Comparison of ENCODE assay signal across 18 cellular contexts in the genomic region with DNA sequence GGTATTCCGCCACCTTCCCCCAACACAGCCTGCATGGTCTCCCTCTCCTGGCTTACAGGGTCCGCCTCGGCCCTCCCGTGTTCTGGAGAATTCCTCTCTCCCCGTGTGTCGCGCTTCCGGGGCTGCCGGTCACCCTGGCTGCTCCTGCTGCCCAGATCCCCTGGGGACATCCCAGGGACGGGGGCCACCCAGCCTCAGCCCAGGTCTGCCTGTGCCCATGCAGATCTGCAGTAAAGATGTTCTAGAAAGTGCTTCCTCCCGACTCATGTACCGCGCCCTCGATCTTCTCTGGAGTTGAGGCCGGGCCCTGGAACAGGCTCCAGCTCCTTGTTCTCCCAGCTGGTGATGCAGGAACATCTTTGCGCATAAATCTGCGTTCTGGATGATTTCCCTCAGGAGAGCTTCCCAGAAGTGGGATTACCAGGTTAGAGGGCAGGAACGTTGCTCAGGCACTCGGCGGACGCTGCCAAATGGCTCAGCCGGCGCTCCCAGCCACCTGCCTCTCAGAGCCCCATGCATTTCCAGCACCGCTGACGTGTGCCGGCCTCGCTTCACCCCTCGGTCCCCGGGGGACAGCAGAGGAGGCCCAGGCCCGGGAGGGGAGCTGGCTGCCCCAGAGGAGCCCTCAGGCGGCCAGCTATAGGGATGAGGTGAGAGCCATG. TPM values are rescaled to one million over a fixed set of nuclear protein-coding genes. Genes with fewer than 3 reads are reported as not detected.
DNase-seq lines count a peak whose midpoint lies in the region; ATAC-seq and TF ChIP-seq lines count a peak whose summit lies in the region.
"Had no signal": no experiment of that assay in that cellular context is flagged by ENCODE, and none has a peak within 500 bp of the region (broad histone marks: within the 10 kb centered on the region; RNA-seq: fewer than 3 reads in every experiment).

No MANE protein-coding gene starts in this region.

- intact Hi-C loops in natural killer cell (cut with micrococcal nuclease) = no loop called here
- intact Hi-C loops in lower leg skin (cut with DNase I; ENCODE audit: low total_unique reads) = no loop called here
- intact Hi-C loops in prostate gland (cut with DNase I) = no loop called here
- intact Hi-C loops in dorsolateral prefrontal cortex (cut with DNase I) = no loop called here

- no peaks in the 10 kb centered on the region for H3K4me1 ChIP-seq in prostate gland (replicated peaks)
- H3K4me1 ChIP-seq: foreskin keratinocyte, upper lobe of right lung had no signal

- no peak overlapping the region for H3K27ac Mint-ChIP-seq in natural killer cell treated with Interleukin-12 subunit alpha and Interleukin-12 subunit beta and Interleukin-15 and Interleukin-18, amount 100 ng/mL, for 72 hours
- peak overlapping the region in 1 of 2 donors; percentile 70 for H3K27ac Mint-ChIP-seq in natural killer cell
- H3K27ac Mint-ChIP-seq in nephron progenitor cell = peak overlapping the region; percentile 93
- H3K27ac Mint-ChIP-seq: activated CD4-positive, alpha-beta memory T cell treated with anti-CD3 and anti-CD28 coated beads for 36 hours; activated T-cell treated with anti-CD3 and anti-CD28 coated beads, Interleukin-2, amount 50 U/mL, for 72 hours had no signal

- DNase-seq in natural killer cell treated with Interleukin-12 subunit alpha and Interleukin-12 subunit beta and Interleukin-15 and Interleukin-18, amount 100 ng/mL, for 72 hours (ENCODE audit: low spot score) = peak; percentile 35
- DNase-seq in natural killer cell = no peak
- DNase-seq in SHP77 treated with DMSO at 0.1 percent for 48 hours (lab: John Stamatoyannopoulos, UW) = peak; percentile 26
- no peak for DNase-seq in nephron progenitor cell
- no peak for DNase-seq in lower leg skin (ENCODE audit: low spot score in 2 of 2)
- DNase-seq in prostate gland (ENCODE audit: low spot score) = no peak
- no peak for DNase-seq in dorsolateral prefrontal cortex
- DNase-seq: activated CD4-positive, alpha-beta memory T cell treated with anti-CD3 and anti-CD28 coated beads for 36 hours; activated T-cell treated with anti-CD3 and anti-CD28 coated beads, Interleukin-2, amount 50 U/mL, for 72 hours; central memory CD4-positive, alpha-beta T cell; COR-L47; foreskin keratinocyte; IMR-90; mammary epithelial cell; NCI-H2227 treated with DMSO at 0.1 percent for 48 hours; small intestine; upper lobe of right lung had no signal

- no peak overlapping the region for H3K4me3 ChIP-seq in lower leg skin (ENCODE audit: low read depth, poor library complexity, severe bottlenecking)
- no peak overlapping the region for H3K4me3 ChIP-seq in prostate gland
- no peak overlapping the region for H3K4me3 ChIP-seq in dorsolateral prefrontal cortex
- H3K4me3 ChIP-seq: upper lobe of right lung had no signal

- no peaks in the 10 kb centered on the region for H3K27me3 Mint-ChIP-seq in natural killer cell treated with Interleukin-12 subunit alpha and Interleukin-12 subunit beta and Interleukin-15 and Interleukin-18, amount 100 ng/mL, for 72 hours
- H3K27me3 Mint-ChIP-seq in natural killer cell (ENCODE audit: low read depth in 2 of 2) (no peaks in the 10 kb centered on the region), nephron progenitor cell (ENCODE audit: low read depth, poor library complexity) (peaks cover 8% of the 10 kb centered on the region)
- H3K27me3 Mint-ChIP-seq: activated CD4-positive, alpha-beta memory T cell treated with anti-CD3 and anti-CD28 coated beads for 36 hours had no signal

- H3K4me1 Mint-ChIP-seq in natural killer cell treated with Interleukin-12 subunit alpha and Interleukin-12 subunit beta and Interleukin-15 and Interleukin-18, amount 100 ng/mL, for 72 hours (ENCODE audit: low read depth in 2 of 2) = peaks cover 0 to 14% of the 10 kb centered on the region in 2 donors
- peaks cover 2 to 19% of the 10 kb centered on the region in 2 donors for H3K4me1 Mint-ChIP-seq in natural killer cell
- H3K4me1 Mint-ChIP-seq in nephron progenitor cell = peaks cover 50% of the 10 kb centered on the region

- TF ChIP-seq POLR2A in lower leg skin (IDR thresholded peaks at IDR 0.05) (no peak), prostate gland (IDR thresholded peaks at IDR 0.05) (no peak)

- H3K27me3 ChIP-seq in prostate gland (replicated peaks; ENCODE audit: insufficient read depth) = no peaks in the 10 kb centered on the region
- no peaks in the 10 kb centered on the region for H3K27me3 ChIP-seq in dorsolateral prefrontal cortex
- H3K27me3 ChIP-seq: foreskin keratinocyte, upper lobe of right lung had no signal

- ATAC-seq in natural killer cell treated with Interleukin-12 subunit alpha and Interleukin-12 subunit beta and Interleukin-15 and Interleukin-18, amount 100 ng/mL, for 72 hours = no peak
- ATAC-seq in natural killer cell = no peak
- no peak for ATAC-seq in GM19455 (IDR thresholded peaks at IDR 0.05; ENCODE audit: unreplicated experiment)
- ATAC-seq: activated T-cell treated with anti-CD3 and anti-CD28 coated beads, Interleukin-2, amount 50 U/mL, for 72 hours; foreskin keratinocyte; upper lobe of right lung had no signal

- no peak for TF ChIP-seq CTCF in natural killer cell (IDR thresholded peaks at IDR 0.05)
- TF ChIP-seq CTCF in nephron progenitor cell (IDR thresholded peaks at IDR 0.05) = no peak
- TF ChIP-seq CTCF in lower leg skin (IDR thresholded peaks at IDR 0.05) = no peak
- no peak for TF ChIP-seq CTCF in prostate gland (IDR thresholded peaks at IDR 0.05)
- no peak for TF ChIP-seq CTCF in dorsolateral prefrontal cortex (IDR thresholded peaks at IDR 0.05 in 54 of 56, conservative IDR thresholded peaks at IDR 0.05 in 2 of 56; ENCODE audit: low read depth in 1 of 56, partially characterized antibody in 56 of 56)

- WGBS in lower leg skin, 2 donors = 86 to 93% methylated on average over 25 to 31 of the region's 31 CpGs
- 84% methylated on average over 31 of the region's 31 CpGs for WGBS in prostate gland

- no peaks in the 10 kb centered on the region for H3K36me3 ChIP-seq in prostate gland
- H3K36me3 ChIP-seq: upper lobe of right lung had no signal

- no peaks in the 10 kb centered on the region for H3K9me3 Mint-ChIP-seq in natural killer cell treated with Interleukin-12 subunit alpha and Interleukin-12 subunit beta and Interleukin-15 and Interleukin-18, amount 100 ng/mL, for 72 hours
- H3K9me3 Mint-ChIP-seq in natural killer cell (no peaks in the 10 kb centered on the region), nephron progenitor cell (no peaks in the 10 kb centered on the region)
- H3K9me3 Mint-ChIP-seq: activated CD4-positive, alpha-beta memory T cell treated with anti-CD3 and anti-CD28 coated beads for 36 hours; activated T-cell treated with anti-CD3 and anti-CD28 coated beads, Interleukin-2, amount 50 U/mL, for 72 hours had no signal

- H3K36me3 Mint-ChIP-seq in natural killer cell treated with Interleukin-12 subunit alpha and Interleukin-12 subunit beta and Interleukin-15 and Interleukin-18, amount 100 ng/mL, for 72 hours = no peaks in the 10 kb centered on the region
- no peaks in the 10 kb centered on the region for H3K36me3 Mint-ChIP-seq in natural killer cell
- H3K36me3 Mint-ChIP-seq in nephron progenitor cell (ENCODE audit: low read depth) = peaks cover 20% of the 10 kb centered on the region
- H3K36me3 Mint-ChIP-seq: activated CD4-positive, alpha-beta memory T cell treated with anti-CD3 and anti-CD28 coated beads for 36 hours had no signal

- H3K4me3 Mint-ChIP-seq in natural killer cell treated with Interleukin-12 subunit alpha and Interleukin-12 subunit beta and Interleukin-15 and Interleukin-18, amount 100 ng/mL, for 72 hours = no peak overlapping the region
- H3K4me3 Mint-ChIP-seq in natural killer cell (no peak overlapping the region), nephron progenitor cell (peak overlapping the region; percentile 28)
- H3K4me3 Mint-ChIP-seq: activated CD4-positive, alpha-beta memory T cell treated with anti-CD3 and anti-CD28 coated beads for 36 hours; activated T-cell treated with anti-CD3 and anti-CD28 coated beads, Interleukin-2, amount 50 U/mL, for 72 hours had no signal

- no peaks in the 10 kb centered on the region for H3K9me3 ChIP-seq in prostate gland
- H3K9me3 ChIP-seq: upper lobe of right lung had no signal

- H3K27ac ChIP-seq in prostate gland (no peak overlapping the region), dorsolateral prefrontal cortex (peak overlapping the region in 2 of 59 donors; percentile 51 to 85)
- H3K27ac ChIP-seq: foreskin keratinocyte, upper lobe of right lung had no signal

RNA-seq across cellular contexts. Expression of a gene that starts 42.4 kb away (rescaled TPM):
- 1 to 10 TPM; 7.6 to 9.3 TPM for total RNA-seq in natural killer cell treated with Interleukin-12 subunit alpha and Interleukin-12 subunit beta and Interleukin-15 and Interleukin-18, amount 100 ng/mL, for 72 hours
- total RNA-seq in natural killer cell (10 to 100 TPM; 14.1 to 17.0 (median 14.3) TPM), lower leg skin (1 to 10 TPM; 2.1 to 5.5 (median 4.2) TPM), prostate gland (10 to 100 TPM in 1 of 2 donors, 1 to 10 TPM in 1; 6.7 to 24.4 TPM), dorsolateral prefrontal cortex (100 to 1,000 TPM in 34 of 120 experiments, 10 to 100 TPM in 86; 35.9 to 127 (median 90.4) TPM)

Comparison
In these comparisons a context has a peak if more than half of its experiments do, and no peak if none do; other contexts are left out.
1. DNase-seq: peak in natural killer cell treated with Interleukin-12 subunit alpha and Interleukin-12 subunit beta and Interleukin-15 and Interleukin-18, amount 100 ng/mL, for 72 hours (single experiment) and SHP77 treated with DMSO at 0.1 percent for 48 hours (single experiment); none in natural killer cell (single experiment), nephron progenitor cell (single experiment), lower leg skin (0 of 2), prostate gland (single experiment) and dorsolateral prefrontal cortex (0 of 10).